In the genomic region with DNA sequence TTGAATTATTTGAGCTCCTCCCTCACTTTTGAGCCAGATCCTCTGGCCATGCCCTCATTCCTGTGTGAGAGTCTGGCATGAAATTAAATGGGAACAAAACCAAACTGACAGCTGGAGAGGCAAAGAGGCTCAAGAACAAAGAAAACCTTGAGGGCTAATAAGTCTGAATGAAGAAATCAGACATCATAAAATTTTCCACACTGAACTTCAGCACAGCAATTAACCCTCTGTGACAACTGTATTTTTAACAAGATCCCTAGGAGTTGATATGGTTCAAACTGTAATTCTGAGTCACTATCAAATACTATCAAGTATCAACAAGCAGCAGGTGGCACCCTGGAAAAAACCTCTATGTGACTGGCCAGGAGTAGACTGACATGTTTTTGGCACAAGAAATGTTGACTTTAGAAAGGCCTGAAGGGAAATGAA, we compare ENCODE assay signal across 8 cellular contexts.
A peak's percentile ranks its signal among the peaks of the same experiment; 100 is the strongest.
DNase-seq lines count a peak whose midpoint lies in the region; ATAC-seq and TF ChIP-seq lines count a peak whose summit lies in the region.

No MANE protein-coding gene starts in this region.

- H3K9me3 ChIP-seq in Panc1 (ENCODE audit: control insufficient read depth, insufficient read depth, low read depth, low read length) (no peaks in the 10 kb centered on the region), gastrocnemius medialis (no peaks in the 10 kb centered on the region)

- no peak for TF ChIP-seq POLR2A in gastrocnemius medialis (IDR thresholded peaks at IDR 0.05)

- CTCF ChIA-PET in Panc1 (lab: Charles Lee): no interaction called here

- peaks cover 3% of the 10 kb centered on the region for H3K27me3 Mint-ChIP-seq in GM23338 (ENCODE audit: insufficient read depth, low read depth, poor library complexity)

- H3K4me2 ChIP-seq in GM23338: no peak overlapping the region

- no peaks in the 10 kb centered on the region for H3K9me3 Mint-ChIP-seq in GM23338

- no peaks in the 10 kb centered on the region for H3K9me2 ChIP-seq in GM23338 (ENCODE audit: insufficient read depth)

- TF ChIP-seq CTCF in HFF-Myc (IDR thresholded peaks at IDR 0.05; ENCODE audit: low read depth, low read length, missing control alignments) (no peak), Panc1 (IDR thresholded peaks at IDR 0.05) (no peak), fibroblast of the aortic adventitia (IDR thresholded peaks at IDR 0.05; ENCODE audit: insufficient read depth, low read length) (no peak), gastrocnemius medialis (IDR thresholded peaks at IDR 0.05 in 4 of 5, conservative IDR thresholded peaks at IDR 0.05 in 1 of 5) (no peak), GM23338 (conservative IDR thresholded peaks at IDR 0.05; ENCODE audit: low read depth in 2 of 2) (no peak)

- H2AFZ ChIP-seq in GM23338: no peak overlapping the region

- H3K27ac Mint-ChIP-seq in GM23338: no peak overlapping the region

- H3F3A ChIP-seq in GM23338 (replicated peaks; ENCODE audit: low read depth): no peaks in the 10 kb centered on the region

- H3K27ac ChIP-seq in Panc1 (ENCODE audit: low read length) (no peak overlapping the region), gastrocnemius medialis (peak overlapping the region; percentile 55 to 77 (median 68)), GM23338 (ENCODE audit: low read depth) (no peak overlapping the region)

- 0 out of 2 replicates have a peak, but pooled peaks cover 3% of the 10 kb centered on the region for H3K4me1 ChIP-seq in Panc1 (ENCODE audit: control insufficient read depth, insufficient read depth, low read length)
- peaks cover 20 to 27% of the 10 kb centered on the region in 2 donors for H3K4me1 ChIP-seq in gastrocnemius medialis
- no peaks in the 10 kb centered on the region for H3K4me1 ChIP-seq in GM23338 (ENCODE audit: insufficient read depth)

- H3K4me3 ChIP-seq in HFF-Myc (replicated peaks; ENCODE audit: low read depth, low read length) (no peak overlapping the region), Panc1 (ENCODE audit: low read depth in 2 of 2, low read length in 2 of 2) (no peak overlapping the region), fibroblast of the aortic adventitia (ENCODE audit: low read depth, low read length) (no peak overlapping the region), gastrocnemius medialis (no peak overlapping the region), GM23338 (no peak overlapping the region)

- H3K79me2 ChIP-seq in GM23338 (replicated peaks; ENCODE audit: insufficient read depth): no peaks in the 10 kb centered on the region; the same call in 1 of the 2 replicates

- DNase-seq in HFF-Myc (ENCODE audit: extremely low read depth, low read depth) (peak; percentile 38), Panc1 (ENCODE audit: low read depth, low spot score) (no peak), fibroblast of the aortic adventitia (ENCODE audit: low read depth) (peak; percentile 85), gastrocnemius medialis (peak; percentile 65 to 71), SKM-1 treated with dmso at 0.1 percent for 144 hours (lab: John Stamatoyannopoulos, UW; ENCODE audit: unreplicated experiment) (no peak), GM23338 (ENCODE audit: low spot score) (no peak), NK-92 (lab: John Stamatoyannopoulos, UW; ENCODE audit: unreplicated experiment) (no peak)

- intact Hi-C loops in Panc1 (cut with micrococcal nuclease; ENCODE audit: unreplicated experiment): no loop called here
- intact Hi-C loops in gastrocnemius medialis (cut with DNase I; ENCODE audit: low total_unique reads): no loop called here

- in situ Hi-C loops in Panc1 (cut with HindIII; ENCODE audit: low pct_unique_long_range_greater_than_20kb, low sequenced_read_pairs): no loop called here
- in situ Hi-C loops in gastrocnemius medialis (cut with MboI; ENCODE audit: low sequenced_read_pairs in 4 of 4): no loop called here

- peaks cover 10% of the 10 kb centered on the region for H3K36me3 Mint-ChIP-seq in GM23338 (ENCODE audit: low read depth)

- no TSS peak for BruUV-seq in Panc1 (replicated peaks; lab: Mats Ljungman, UMichigan)

- peaks cover 5% of the 10 kb centered on the region; the same call in 2 of the 3 replicates for H3K4me1 Mint-ChIP-seq in GM23338

- H3K36me3 ChIP-seq in Panc1 (ENCODE audit: control insufficient read depth, insufficient read depth, low read length) (no peaks in the 10 kb centered on the region), gastrocnemius medialis (peaks cover 0 to 4% of the 10 kb centered on the region in 2 donors), GM23338 (ENCODE audit: insufficient read depth) (no peaks in the 10 kb centered on the region)

- peak; percentile 77; the same call in 1 of the 2 replicates for ATAC-seq in Panc1
- ATAC-seq in gastrocnemius medialis: peak; percentile 95 to 96
- ATAC-seq in GM23338: no peak
- ATAC-seq in GM21447 (IDR thresholded peaks at IDR 0.05; ENCODE audit: unreplicated experiment): no peak

- H3K27me3 ChIP-seq in Panc1 (ENCODE audit: control insufficient read depth, insufficient read depth, low read length) (no peaks in the 10 kb centered on the region), gastrocnemius medialis (no peaks in the 10 kb centered on the region), GM23338 (ENCODE audit: insufficient read depth) (no peaks in the 10 kb centered on the region)

- H3K4me3 Mint-ChIP-seq in GM23338: no peak overlapping the region

- POLR2A ChIA-PET in Panc1 (lab: Charles Lee): no interaction called here

- H4K20me1 ChIP-seq in GM23338 (replicated peaks; ENCODE audit: insufficient read depth): no peaks in the 10 kb centered on the region

TF ChIP-seq in GM23338, 12 proteins besides CTCF, POLR2A, EP300 and RAD21:
- no peak for TF ChIP-seq ZNF331 (CRISPR knock-in tag; IDR thresholded peaks at IDR 0.05; ENCODE audit: low read depth)
- no peak for TF ChIP-seq CREB1 (CRISPR knock-in tag; IDR thresholded peaks at IDR 0.05; ENCODE audit: low read depth)

Comparison
In these comparisons a context has a peak if more than half of its experiments do, and no peak if none do; other contexts are left out.
1. DNase-seq: peak in HFF-Myc (single experiment), fibroblast of the aortic adventitia (single experiment) and gastrocnemius medialis (2 of 2); none in Panc1 (single experiment), SKM-1 treated with dmso at 0.1 percent for 144 hours (single experiment), GM23338 (single experiment) and NK-92 (single experiment).
2. ATAC-seq: peak in Panc1 (single experiment) and gastrocnemius medialis (2 of 2); none in GM23338 (single experiment) and GM21447 (single experiment).
3. H3K27ac ChIP-seq: peak in gastrocnemius medialis (4 of 4); none in Panc1 (single experiment) and GM23338 (single experiment).